1 cellular context compared by ENCODE assay signal in genomic region chr20:18507218-18508191, GRCh38.
TF ChIP-seq lines count a peak whose summit lies in the region.

TSS of gene SEC23B (plus strand) at chr20:18507940. CDS start at chr20:18510836, 2,896 bp downstream.

TF ChIP-seq in HEK293, 187 proteins besides CTCF, POLR2A, EP300 and RAD21 (continued from another document):
- TF ChIP-seq ATF2 (tag by site-specific recombination; IDR thresholded peaks at IDR 0.05; ENCODE audit: low read depth) (peak; percentile 99), ZNF501 (tag by site-specific recombination; IDR thresholded peaks at IDR 0.05) (peak; percentile 89; the same call in 1 of the 2 replicates), KLF9 (tag by site-specific recombination; IDR thresholded peaks at IDR 0.05; ENCODE audit: low read depth) (peak; percentile 91), ZNF585B (tag by site-specific recombination; IDR thresholded peaks at IDR 0.05) (no peak)
